Comparison of ENCODE assay signal across 10 cellular contexts in the genomic region with DNA sequence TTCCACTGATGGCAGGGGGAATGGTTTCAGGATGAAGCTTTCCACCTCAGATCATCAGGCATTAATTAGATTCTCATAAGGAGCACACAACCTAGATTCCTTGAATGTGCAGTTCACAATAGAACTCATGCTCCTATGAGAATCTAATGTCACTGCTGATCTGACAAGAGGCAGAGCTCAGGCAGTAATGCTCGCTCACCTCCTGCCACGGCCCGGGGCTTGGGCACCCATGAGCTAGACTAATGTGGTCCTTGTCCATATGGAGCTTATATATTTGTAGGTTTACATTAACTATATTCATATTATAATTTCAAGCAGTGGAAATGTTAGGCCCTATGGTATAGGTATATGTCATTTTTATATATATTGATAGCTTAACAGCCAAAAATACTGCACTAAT. TPM values are rescaled to one million over a fixed set of nuclear protein-coding genes. Genes with fewer than 3 reads are reported as not detected.
"Had no signal": no experiment of that assay in that cellular context is flagged by ENCODE, and none has a peak within 500 bp of the region (broad histone marks: within the 10 kb centered on the region; RNA-seq: fewer than 3 reads in every experiment).

No MANE protein-coding gene starts in this region.

- H3K27ac ChIP-seq: HL-60 had no signal

- H3K27ac Mint-ChIP-seq: IgD-negative memory B cell had no signal

- FAIRE-seq: HepG2, HTR-8/SVneo, K562 had no signal

- H3K4me3 Mint-ChIP-seq: IgD-negative memory B cell had no signal

- H3K4me3 ChIP-seq: K562 had no signal

- H3K27me3 Mint-ChIP-seq: IgD-negative memory B cell had no signal

- H3K9me3 Mint-ChIP-seq: IgD-negative memory B cell had no signal

- DNase-seq: IMR-90, KBM-7, KG1 had no signal

- ATAC-seq: HepG2, K562 had no signal

RNA-seq across cellular contexts. Expression of a gene that starts 32.6 kb away (rescaled TPM):
- total RNA-seq: HT-29, HT1080 had no signal
